Comparison of ENCODE assay signal across 1 cellular context in the genomic region with DNA sequence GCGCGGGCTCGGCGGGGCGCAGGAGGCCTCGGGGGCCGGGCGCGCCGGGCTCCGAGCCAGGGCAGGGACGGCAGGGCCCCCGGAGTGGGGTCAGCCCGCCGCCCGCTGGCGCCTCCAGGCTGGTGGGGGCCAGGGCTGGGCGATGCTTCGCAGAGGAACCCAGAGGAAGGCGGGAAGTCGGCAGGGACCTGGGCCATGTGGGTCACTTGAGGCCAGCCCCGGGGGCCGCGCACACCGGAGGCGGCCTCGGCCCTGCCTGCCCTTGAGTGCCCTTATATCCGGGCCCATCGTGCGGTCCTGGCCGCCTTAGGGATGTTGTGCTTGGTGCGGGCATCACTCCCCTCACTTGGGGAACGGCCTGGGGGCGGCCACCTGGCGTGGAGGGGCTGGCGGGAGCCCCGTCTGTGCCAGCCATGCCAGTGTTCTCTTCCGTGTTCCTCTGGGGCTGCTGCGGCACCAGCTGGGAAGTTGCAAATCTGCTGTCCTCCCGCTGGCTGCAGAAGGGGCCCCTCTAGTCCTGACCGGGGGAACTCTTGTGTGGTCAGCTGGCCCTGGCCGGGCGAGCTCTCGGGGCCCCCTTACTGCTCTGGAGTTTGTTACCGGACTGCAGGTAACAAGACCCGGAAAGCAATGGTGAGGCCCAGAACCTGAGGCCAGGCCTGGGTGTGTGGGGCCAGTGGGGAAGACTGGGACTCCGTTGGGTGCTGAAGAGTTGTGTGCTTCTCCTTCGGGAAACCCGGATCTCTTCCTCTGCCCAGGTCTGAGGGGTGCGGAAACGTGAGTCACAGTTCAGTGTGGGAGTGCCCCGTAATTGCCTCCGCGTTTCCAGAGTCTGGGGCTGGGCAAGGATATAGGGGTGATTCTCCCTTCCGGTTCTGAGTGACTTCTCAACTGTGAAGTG.
TF ChIP-seq lines count a peak whose summit lies in the region.

No MANE protein-coding gene starts in this region.

TF ChIP-seq in K562, 482 proteins besides CTCF, POLR2A, EP300 and RAD21 (continued from another document and continues in another):
- TF ChIP-seq, protein P1, sequence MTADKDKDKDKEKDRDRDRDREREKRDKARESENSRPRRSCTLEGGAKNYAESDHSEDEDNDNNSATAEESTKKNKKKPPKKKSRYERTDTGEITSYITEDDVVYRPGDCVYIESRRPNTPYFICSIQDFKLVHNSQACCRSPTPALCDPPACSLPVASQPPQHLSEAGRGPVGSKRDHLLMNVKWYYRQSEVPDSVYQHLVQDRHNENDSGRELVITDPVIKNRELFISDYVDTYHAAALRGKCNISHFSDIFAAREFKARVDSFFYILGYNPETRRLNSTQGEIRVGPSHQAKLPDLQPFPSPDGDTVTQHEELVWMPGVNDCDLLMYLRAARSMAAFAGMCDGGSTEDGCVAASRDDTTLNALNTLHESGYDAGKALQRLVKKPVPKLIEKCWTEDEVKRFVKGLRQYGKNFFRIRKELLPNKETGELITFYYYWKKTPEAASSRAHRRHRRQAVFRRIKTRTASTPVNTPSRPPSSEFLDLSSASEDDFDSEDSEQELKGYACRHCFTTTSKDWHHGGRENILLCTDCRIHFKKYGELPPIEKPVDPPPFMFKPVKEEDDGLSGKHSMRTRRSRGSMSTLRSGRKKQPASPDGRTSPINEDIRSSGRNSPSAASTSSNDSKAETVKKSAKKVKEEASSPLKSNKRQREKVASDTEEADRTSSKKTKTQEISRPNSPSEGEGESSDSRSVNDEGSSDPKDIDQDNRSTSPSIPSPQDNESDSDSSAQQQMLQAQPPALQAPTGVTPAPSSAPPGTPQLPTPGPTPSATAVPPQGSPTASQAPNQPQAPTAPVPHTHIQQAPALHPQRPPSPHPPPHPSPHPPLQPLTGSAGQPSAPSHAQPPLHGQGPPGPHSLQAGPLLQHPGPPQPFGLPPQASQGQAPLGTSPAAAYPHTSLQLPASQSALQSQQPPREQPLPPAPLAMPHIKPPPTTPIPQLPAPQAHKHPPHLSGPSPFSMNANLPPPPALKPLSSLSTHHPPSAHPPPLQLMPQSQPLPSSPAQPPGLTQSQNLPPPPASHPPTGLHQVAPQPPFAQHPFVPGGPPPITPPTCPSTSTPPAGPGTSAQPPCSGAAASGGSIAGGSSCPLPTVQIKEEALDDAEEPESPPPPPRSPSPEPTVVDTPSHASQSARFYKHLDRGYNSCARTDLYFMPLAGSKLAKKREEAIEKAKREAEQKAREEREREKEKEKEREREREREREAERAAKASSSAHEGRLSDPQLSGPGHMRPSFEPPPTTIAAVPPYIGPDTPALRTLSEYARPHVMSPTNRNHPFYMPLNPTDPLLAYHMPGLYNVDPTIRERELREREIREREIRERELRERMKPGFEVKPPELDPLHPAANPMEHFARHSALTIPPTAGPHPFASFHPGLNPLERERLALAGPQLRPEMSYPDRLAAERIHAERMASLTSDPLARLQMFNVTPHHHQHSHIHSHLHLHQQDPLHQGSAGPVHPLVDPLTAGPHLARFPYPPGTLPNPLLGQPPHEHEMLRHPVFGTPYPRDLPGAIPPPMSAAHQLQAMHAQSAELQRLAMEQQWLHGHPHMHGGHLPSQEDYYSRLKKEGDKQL (CRISPR knock-in tag; IDR thresholded peaks at IDR 0.05; ENCODE audit: borderline replicate concordance) = no peak
- no peak for TF ChIP-seq RFX7 (CRISPR knock-in tag; IDR thresholded peaks at IDR 0.05)
- TF ChIP-seq TBL1XR1 (IDR thresholded peaks at IDR 0.05; ENCODE audit: low read length in 2 of 2) = no peak
- 0 out of 2 replicates have a peak, but pooled peaks have one; percentile 40 for TF ChIP-seq FOXP1 (CRISPR knock-in tag; IDR thresholded peaks at IDR 0.05)
- TF ChIP-seq, protein P2, sequence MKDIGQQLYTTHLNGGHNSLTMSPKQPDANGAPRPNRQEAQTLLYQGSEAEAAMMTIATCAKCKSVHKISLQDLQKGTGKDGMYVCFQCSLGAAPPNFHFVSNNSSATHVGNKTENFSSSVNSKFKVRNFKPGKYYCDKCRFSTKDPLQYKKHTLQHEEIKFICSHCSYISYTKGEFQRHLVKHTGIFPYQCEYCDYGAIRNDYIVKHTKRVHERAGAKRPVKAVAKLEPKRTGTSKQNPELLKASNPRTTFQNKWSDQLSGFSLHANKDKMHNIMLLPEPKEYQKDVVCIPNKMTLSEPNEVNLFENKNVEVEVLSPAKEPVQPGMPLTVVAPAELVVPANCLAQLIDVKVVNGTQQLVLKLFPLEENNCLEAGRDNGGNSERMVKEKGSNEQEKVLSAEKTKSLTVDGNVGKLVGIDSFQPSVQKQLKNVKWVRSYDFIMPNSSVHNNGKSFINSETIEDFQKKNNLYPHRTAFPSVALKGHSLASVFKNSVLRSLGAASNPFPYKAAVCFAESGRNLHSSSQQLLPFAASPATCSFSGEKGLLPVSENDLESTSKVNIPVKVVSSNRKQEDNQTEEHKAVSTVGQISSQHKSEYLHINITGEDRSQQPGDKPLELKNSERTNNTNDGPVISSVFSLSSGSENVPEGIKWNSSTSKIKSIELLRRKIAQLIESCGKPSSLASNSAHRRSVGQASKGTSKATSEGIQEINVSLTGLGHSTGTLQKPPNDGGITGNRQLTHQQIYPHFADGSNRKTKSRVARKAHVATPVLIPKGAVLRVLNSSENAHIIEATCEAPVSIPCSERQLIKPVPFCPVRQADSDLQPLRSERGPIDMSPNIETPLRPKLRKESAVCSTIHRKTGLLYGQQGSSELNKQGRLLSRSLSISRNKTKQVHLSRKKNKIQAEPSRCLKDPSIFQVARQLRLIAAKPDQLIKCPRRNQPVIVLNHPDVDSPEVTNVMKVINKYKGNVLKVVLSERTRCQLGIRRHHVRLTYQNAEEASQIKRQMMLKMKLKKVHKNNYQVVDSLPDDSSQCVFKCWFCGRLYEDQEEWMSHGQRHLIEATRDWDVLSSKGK (CRISPR knock-in tag; IDR thresholded peaks at IDR 0.05) = no peak
- no peak for TF ChIP-seq CCAR2 (IDR thresholded peaks at IDR 0.05; ENCODE audit: low read depth, low read length)
- TF ChIP-seq ZBTB17 (CRISPR knock-in tag; IDR thresholded peaks at IDR 0.05) = no peak
- TF ChIP-seq, protein P3, sequence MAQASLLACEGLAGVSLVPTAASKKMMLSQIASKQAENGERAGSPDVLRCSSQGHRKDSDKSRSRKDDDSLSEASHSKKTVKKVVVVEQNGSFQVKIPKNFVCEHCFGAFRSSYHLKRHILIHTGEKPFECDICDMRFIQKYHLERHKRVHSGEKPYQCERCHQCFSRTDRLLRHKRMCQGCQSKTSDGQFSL (CRISPR knock-in tag; IDR thresholded peaks at IDR 0.05) = no peak
- TF ChIP-seq, protein P3 (tag; IDR thresholded peaks at IDR 0.05) = no peak
- TF ChIP-seq POLR2B (IDR thresholded peaks at IDR 0.05; ENCODE audit: low read depth, partially characterized antibody) = peak; percentile 52
- no peak for TF ChIP-seq RBM39 (optimal IDR thresholded peaks at IDR 0.05; ENCODE audit: low read depth, low read length)
- TF ChIP-seq SOX6 (IDR thresholded peaks at IDR 0.05) = no peak
- TF ChIP-seq, protein P4, sequence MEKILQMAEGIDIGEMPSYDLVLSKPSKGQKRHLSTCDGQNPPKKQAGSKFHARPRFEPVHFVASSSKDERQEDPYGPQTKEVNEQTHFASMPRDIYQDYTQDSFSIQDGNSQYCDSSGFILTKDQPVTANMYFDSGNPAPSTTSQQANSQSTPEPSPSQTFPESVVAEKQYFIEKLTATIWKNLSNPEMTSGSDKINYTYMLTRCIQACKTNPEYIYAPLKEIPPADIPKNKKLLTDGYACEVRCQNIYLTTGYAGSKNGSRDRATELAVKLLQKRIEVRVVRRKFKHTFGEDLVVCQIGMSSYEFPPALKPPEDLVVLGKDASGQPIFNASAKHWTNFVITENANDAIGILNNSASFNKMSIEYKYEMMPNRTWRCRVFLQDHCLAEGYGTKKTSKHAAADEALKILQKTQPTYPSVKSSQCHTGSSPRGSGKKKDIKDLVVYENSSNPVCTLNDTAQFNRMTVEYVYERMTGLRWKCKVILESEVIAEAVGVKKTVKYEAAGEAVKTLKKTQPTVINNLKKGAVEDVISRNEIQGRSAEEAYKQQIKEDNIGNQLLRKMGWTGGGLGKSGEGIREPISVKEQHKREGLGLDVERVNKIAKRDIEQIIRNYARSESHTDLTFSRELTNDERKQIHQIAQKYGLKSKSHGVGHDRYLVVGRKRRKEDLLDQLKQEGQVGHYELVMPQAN (IDR thresholded peaks at IDR 0.05; ENCODE audit: borderline replicate concordance) = peak; percentile 63; the same call in 1 of the 2 replicates
- TF ChIP-seq DMBX1 (CRISPR knock-in tag; IDR thresholded peaks at IDR 0.05; ENCODE audit: borderline replicate concordance) = no peak
- TF ChIP-seq E2F4 (CRISPR knock-in tag; IDR thresholded peaks at IDR 0.05; ENCODE audit: low read depth) = no peak
- TF ChIP-seq SIRT6 (IDR thresholded peaks at IDR 0.05; ENCODE audit: low read depth, low read length) = no peak
- no peak for TF ChIP-seq HDGF (IDR thresholded peaks at IDR 0.05)
- TF ChIP-seq, protein P5, sequence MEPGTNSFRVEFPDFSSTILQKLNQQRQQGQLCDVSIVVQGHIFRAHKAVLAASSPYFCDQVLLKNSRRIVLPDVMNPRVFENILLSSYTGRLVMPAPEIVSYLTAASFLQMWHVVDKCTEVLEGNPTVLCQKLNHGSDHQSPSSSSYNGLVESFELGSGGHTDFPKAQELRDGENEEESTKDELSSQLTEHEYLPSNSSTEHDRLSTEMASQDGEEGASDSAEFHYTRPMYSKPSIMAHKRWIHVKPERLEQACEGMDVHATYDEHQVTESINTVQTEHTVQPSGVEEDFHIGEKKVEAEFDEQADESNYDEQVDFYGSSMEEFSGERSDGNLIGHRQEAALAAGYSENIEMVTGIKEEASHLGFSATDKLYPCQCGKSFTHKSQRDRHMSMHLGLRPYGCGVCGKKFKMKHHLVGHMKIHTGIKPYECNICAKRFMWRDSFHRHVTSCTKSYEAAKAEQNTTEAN (CRISPR knock-in tag; IDR thresholded peaks at IDR 0.05) = no peak
- TF ChIP-seq NCOA6 (IDR thresholded peaks at IDR 0.05) = no peak
- TF ChIP-seq CBX5 (IDR thresholded peaks at IDR 0.05; ENCODE audit: borderline replicate concordance, low read depth) = no peak
- TF ChIP-seq TEAD4 (IDR thresholded peaks at IDR 0.05; ENCODE audit: low read length) = peak; percentile 18; the same call in 1 of the 2 replicates
- TF ChIP-seq TEAD4 (CRISPR knock-in tag; IDR thresholded peaks at IDR 0.05; ENCODE audit: borderline replicate concordance) = 0 out of 2 replicates have a peak, but pooled peaks have one; percentile 31
- no peak for TF ChIP-seq CHD4 (IDR thresholded peaks at IDR 0.05; ENCODE audit: insufficient read depth, insufficient replicate concordance, low read depth, low read length, poor library complexity, severe bottlenecking)
- TF ChIP-seq ZNF24 (IDR thresholded peaks at IDR 0.05) = no peak
- TF ChIP-seq PYGO2 (tag; IDR thresholded peaks at IDR 0.05) = no peak
- peak; percentile 69 for TF ChIP-seq POLR2G (IDR thresholded peaks at IDR 0.05; ENCODE audit: low read depth, low read length)
- TF ChIP-seq, protein P6, sequence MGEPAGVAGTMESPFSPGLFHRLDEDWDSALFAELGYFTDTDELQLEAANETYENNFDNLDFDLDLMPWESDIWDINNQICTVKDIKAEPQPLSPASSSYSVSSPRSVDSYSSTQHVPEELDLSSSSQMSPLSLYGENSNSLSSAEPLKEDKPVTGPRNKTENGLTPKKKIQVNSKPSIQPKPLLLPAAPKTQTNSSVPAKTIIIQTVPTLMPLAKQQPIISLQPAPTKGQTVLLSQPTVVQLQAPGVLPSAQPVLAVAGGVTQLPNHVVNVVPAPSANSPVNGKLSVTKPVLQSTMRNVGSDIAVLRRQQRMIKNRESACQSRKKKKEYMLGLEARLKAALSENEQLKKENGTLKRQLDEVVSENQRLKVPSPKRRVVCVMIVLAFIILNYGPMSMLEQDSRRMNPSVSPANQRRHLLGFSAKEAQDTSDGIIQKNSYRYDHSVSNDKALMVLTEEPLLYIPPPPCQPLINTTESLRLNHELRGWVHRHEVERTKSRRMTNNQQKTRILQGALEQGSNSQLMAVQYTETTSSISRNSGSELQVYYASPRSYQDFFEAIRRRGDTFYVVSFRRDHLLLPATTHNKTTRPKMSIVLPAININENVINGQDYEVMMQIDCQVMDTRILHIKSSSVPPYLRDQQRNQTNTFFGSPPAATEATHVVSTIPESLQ (CRISPR knock-in tag; IDR thresholded peaks at IDR 0.05) = peak; percentile 64; the same call in 1 of the 2 replicates
- TF ChIP-seq FOXM1 (IDR thresholded peaks at IDR 0.05; ENCODE audit: low read depth) = no peak
- no peak for TF ChIP-seq FOXM1 (CRISPR knock-in tag; IDR thresholded peaks at IDR 0.05; ENCODE audit: low read depth)
- peak; percentile 39; the same call in 1 of the 2 replicates for TF ChIP-seq E2F3 (CRISPR knock-in tag; IDR thresholded peaks at IDR 0.05)
- no peak for TF ChIP-seq ZNF778 (CRISPR knock-in tag; IDR thresholded peaks at IDR 0.05)
- no peak for TF ChIP-seq ZNF174 (CRISPR knock-in tag; IDR thresholded peaks at IDR 0.05)
- TF ChIP-seq NBN (IDR thresholded peaks at IDR 0.05; ENCODE audit: low read depth) = no peak
- TF ChIP-seq, protein P7, sequence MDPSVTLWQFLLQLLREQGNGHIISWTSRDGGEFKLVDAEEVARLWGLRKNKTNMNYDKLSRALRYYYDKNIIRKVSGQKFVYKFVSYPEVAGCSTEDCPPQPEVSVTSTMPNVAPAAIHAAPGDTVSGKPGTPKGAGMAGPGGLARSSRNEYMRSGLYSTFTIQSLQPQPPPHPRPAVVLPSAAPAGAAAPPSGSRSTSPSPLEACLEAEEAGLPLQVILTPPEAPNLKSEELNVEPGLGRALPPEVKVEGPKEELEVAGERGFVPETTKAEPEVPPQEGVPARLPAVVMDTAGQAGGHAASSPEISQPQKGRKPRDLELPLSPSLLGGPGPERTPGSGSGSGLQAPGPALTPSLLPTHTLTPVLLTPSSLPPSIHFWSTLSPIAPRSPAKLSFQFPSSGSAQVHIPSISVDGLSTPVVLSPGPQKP (CRISPR knock-in tag; IDR thresholded peaks at IDR 0.05) = no peak
- no peak for TF ChIP-seq U2AF1 (optimal IDR thresholded peaks at IDR 0.05; ENCODE audit: low read depth, low read length)
- TF ChIP-seq MAZ (CRISPR knock-in tag; conservative IDR thresholded peaks at IDR 0.05 in 1 of 2, IDR thresholded peaks at IDR 0.05 in 1 of 2) = peak; percentile 8 to 62; a peak in 2 of 4 replicates
- TF ChIP-seq MLX (CRISPR knock-in tag; conservative IDR thresholded peaks at IDR 0.05) = no peak
- TF ChIP-seq ZNF780A (CRISPR knock-in tag; IDR thresholded peaks at IDR 0.05) = no peak
- TF ChIP-seq RBFOX2 (IDR thresholded peaks at IDR 0.05; ENCODE audit: low read depth, low read length) = peak; percentile 79
- peak; percentile 69 for TF ChIP-seq EGR1 (conservative IDR thresholded peaks at IDR 0.05)
- peak; percentile 60; the same call in 1 of the 2 replicates for TF ChIP-seq ZNF263 (CRISPR knock-in tag; IDR thresholded peaks at IDR 0.05; ENCODE audit: borderline replicate concordance)
